In the genomic region with DNA sequence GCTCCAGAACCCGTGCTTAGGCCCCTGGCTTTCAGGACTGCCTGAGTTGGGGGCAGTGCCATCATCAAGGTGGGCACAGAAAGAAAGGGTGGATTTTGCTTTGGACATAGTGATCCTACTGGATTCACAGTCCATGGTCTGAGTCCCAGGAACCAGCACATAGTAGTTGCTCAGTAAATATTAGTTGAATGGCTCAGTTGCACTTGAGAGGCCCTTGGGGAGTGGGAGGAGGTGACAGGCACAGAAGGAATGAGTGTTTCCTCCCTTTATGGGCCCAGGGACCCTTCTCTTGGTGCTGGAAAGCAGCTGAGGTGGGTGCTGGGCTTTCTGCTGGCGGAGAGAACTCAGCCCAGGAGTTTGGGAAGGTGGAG, we compare ENCODE assay signal across 1 cellular context.
A peak's percentile ranks its signal among the peaks of the same experiment; 100 is the strongest.
TF ChIP-seq lines count a peak whose summit lies in the region.

No MANE protein-coding gene starts in this region.

TF ChIP-seq in HepG2, 621 proteins besides CTCF, POLR2A, EP300 and RAD21:
- TF ChIP-seq HOXA3 (CRISPR knock-in tag; IDR thresholded peaks at IDR 0.05) (no peak), KDM5B (CRISPR knock-in tag; IDR thresholded peaks at IDR 0.05; ENCODE audit: borderline replicate concordance) (0 out of 2 replicates have a peak, but pooled peaks have one; percentile 20), ZKSCAN1 (IDR thresholded peaks at IDR 0.05; ENCODE audit: low read length) (peak; percentile 72; the same call in 1 of the 2 replicates), ZBTB21 (CRISPR knock-in tag; IDR thresholded peaks at IDR 0.05) (no peak), SP1 (IDR thresholded peaks at IDR 0.05) (no peak), SP1 (CRISPR knock-in tag; IDR thresholded peaks at IDR 0.05) (0 out of 2 replicates have a peak, but pooled peaks have one; percentile 15)
